In the genomic region with DNA sequence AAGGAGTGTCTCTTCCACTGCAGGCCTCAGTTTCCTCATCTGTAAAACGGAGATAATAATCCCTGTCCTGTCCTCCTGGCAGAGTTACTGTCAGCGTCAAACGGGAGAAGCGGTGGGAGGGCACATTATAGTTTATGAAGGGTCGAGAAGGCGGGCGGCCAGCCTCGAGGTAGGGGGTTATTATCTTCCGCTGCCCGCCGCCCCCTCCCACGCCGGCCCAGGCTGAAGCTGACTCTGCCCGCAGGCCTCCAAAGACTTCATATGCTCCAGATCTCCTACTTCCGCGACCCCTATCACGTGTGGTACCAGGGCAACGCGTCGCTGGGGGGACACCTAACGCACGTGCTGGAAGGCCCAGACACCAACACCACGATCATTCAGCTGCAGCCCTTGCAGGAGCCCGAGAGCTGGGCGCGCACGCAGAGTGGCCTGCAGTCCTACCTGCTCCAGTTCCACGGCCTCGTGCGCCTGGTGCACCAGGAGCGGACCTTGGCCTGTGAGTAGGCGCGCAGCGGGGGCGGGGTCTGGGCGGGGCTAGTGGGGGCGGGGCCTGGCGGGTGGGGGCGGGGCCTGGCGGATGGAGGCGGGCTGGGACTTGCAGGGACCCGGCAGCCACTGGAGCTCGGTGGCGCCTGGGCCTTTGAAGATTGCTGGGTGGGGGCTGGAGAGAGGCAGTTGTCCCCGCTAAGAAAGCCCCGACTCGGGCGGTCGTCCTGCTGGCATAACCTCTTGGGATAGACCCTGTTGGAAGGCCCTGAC, we compare ENCODE assay signal across 1 cellular context.
TF ChIP-seq lines count a peak whose summit lies in the region.

No MANE protein-coding gene starts in this region.

TF ChIP-seq in HepG2, 621 proteins besides CTCF, POLR2A, EP300 and RAD21 (continued from another document and continues in another):
- TF ChIP-seq ZNF709 (CRISPR knock-in tag; IDR thresholded peaks at IDR 0.05) (peak; percentile 90; the same call in 1 of the 2 replicates), TRIM22 (IDR thresholded peaks at IDR 0.05) (no peak), ZNF704 (CRISPR knock-in tag; IDR thresholded peaks at IDR 0.05; ENCODE audit: borderline replicate concordance) (0 out of 2 replicates have a peak, but pooled peaks have one; percentile 71), MXD3 (CRISPR knock-in tag; IDR thresholded peaks at IDR 0.05) (peak; percentile 98), CSRNP2 (CRISPR knock-in tag; conservative IDR thresholded peaks at IDR 0.05; ENCODE audit: low read depth) (peak; percentile 82; the same call in 1 of the 2 replicates), ZNF546 (CRISPR knock-in tag; conservative IDR thresholded peaks at IDR 0.05) (peak; percentile 96), ZNF468 (CRISPR knock-in tag; IDR thresholded peaks at IDR 0.05) (no peak), HNRNPUL1 (IDR thresholded peaks at IDR 0.05; ENCODE audit: low read depth, low read length) (no peak), MIER2 (CRISPR knock-in tag; IDR thresholded peaks at IDR 0.05) (peak; percentile 63; the same call in 1 of the 2 replicates), ZBTB1 (CRISPR knock-in tag; IDR thresholded peaks at IDR 0.05; ENCODE audit: borderline replicate concordance) (no peak), ZNF615 (CRISPR knock-in tag; IDR thresholded peaks at IDR 0.05; ENCODE audit: borderline replicate concordance) (peak; percentile 75), SMAD3 (CRISPR knock-in tag; IDR thresholded peaks at IDR 0.05) (peak; percentile 84; the same call in 1 of the 2 replicates), ZNF484 (CRISPR knock-in tag; IDR thresholded peaks at IDR 0.05; ENCODE audit: borderline replicate concordance, low read depth) (0 out of 2 replicates have a peak, but pooled peaks have one; percentile 92), ARID3A (IDR thresholded peaks at IDR 0.05; ENCODE audit: low read depth, low read length) (0 out of 2 replicates have a peak, but pooled peaks have one; percentile 17), ZNF629 (CRISPR knock-in tag; conservative IDR thresholded peaks at IDR 0.05) (peak; percentile 68), PRMT3 (CRISPR knock-in tag; IDR thresholded peaks at IDR 0.05; ENCODE audit: borderline replicate concordance, low read depth) (no peak), ZSCAN25 (CRISPR knock-in tag; IDR thresholded peaks at IDR 0.05) (peak; percentile 69; the same call in 1 of the 2 replicates), GMEB1 (CRISPR knock-in tag; IDR thresholded peaks at IDR 0.05; ENCODE audit: borderline replicate concordance) (peak; percentile 69; the same call in 1 of the 2 replicates), ZBTB49 (CRISPR knock-in tag; IDR thresholded peaks at IDR 0.05; ENCODE audit: borderline replicate concordance) (peak; percentile 93; the same call in 1 of the 2 replicates), ZBTB42 (CRISPR knock-in tag; IDR thresholded peaks at IDR 0.05) (no peak; the same call in 1 of the 2 replicates), MLX (CRISPR knock-in tag; IDR thresholded peaks at IDR 0.05) (peak; percentile 84; the same call in 1 of the 2 replicates), SMARCC2 (IDR thresholded peaks at IDR 0.05) (no peak), ZMAT3 (CRISPR knock-in tag; conservative IDR thresholded peaks at IDR 0.05) (peak; percentile 99), ZNF326 (CRISPR knock-in tag; IDR thresholded peaks at IDR 0.05; ENCODE audit: borderline replicate concordance) (no peak), SNAI1 (CRISPR knock-in tag; IDR thresholded peaks at IDR 0.05; ENCODE audit: borderline replicate concordance) (no peak), CCAR2 (optimal IDR thresholded peaks at IDR 0.05; ENCODE audit: low read depth, low read length) (no peak), ZNF230 (CRISPR knock-in tag; IDR thresholded peaks at IDR 0.05) (no peak), RBM39 (IDR thresholded peaks at IDR 0.05; ENCODE audit: low read depth, low read length, poor library complexity, severe bottlenecking) (peak; percentile 89), HNRNPLL (IDR thresholded peaks at IDR 0.05; ENCODE audit: low read depth, low read length, poor library complexity, severe bottlenecking) (peak; percentile 87), HNF4A (CRISPR knock-in tag; IDR thresholded peaks at IDR 0.05) (peak; percentile 93), MLXIP (CRISPR knock-in tag; IDR thresholded peaks at IDR 0.05; ENCODE audit: borderline replicate concordance) (no peak), SP4 (CRISPR knock-in tag; IDR thresholded peaks at IDR 0.05) (peak; percentile 86), SCMH1 (CRISPR knock-in tag; IDR thresholded peaks at IDR 0.05; ENCODE audit: borderline replicate concordance) (no peak), ZNF205 (CRISPR knock-in tag; IDR thresholded peaks at IDR 0.05) (peak; percentile 88; the same call in 1 of the 2 replicates), NFYC (CRISPR knock-in tag; IDR thresholded peaks at IDR 0.05) (peak; percentile 54; the same call in 1 of the 2 replicates), ZNF451 (CRISPR knock-in tag; IDR thresholded peaks at IDR 0.05) (0 out of 2 replicates have a peak, but pooled peaks have one; percentile 70), FOXK1 (CRISPR knock-in tag; IDR thresholded peaks at IDR 0.05; ENCODE audit: borderline replicate concordance, low read depth) (peak; percentile 66; the same call in 1 of the 2 replicates), CENPT (CRISPR knock-in tag; IDR thresholded peaks at IDR 0.05; ENCODE audit: low read depth) (peak; percentile 75; the same call in 1 of the 2 replicates), SRSF4 (IDR thresholded peaks at IDR 0.05; ENCODE audit: low read depth, low read length, poor library complexity, severe bottlenecking) (no peak), POLR2AphosphoS5 (IDR thresholded peaks at IDR 0.05; ENCODE audit: low read depth, low read length) (peak; percentile 96)
- TF ChIP-seq, protein P1, sequence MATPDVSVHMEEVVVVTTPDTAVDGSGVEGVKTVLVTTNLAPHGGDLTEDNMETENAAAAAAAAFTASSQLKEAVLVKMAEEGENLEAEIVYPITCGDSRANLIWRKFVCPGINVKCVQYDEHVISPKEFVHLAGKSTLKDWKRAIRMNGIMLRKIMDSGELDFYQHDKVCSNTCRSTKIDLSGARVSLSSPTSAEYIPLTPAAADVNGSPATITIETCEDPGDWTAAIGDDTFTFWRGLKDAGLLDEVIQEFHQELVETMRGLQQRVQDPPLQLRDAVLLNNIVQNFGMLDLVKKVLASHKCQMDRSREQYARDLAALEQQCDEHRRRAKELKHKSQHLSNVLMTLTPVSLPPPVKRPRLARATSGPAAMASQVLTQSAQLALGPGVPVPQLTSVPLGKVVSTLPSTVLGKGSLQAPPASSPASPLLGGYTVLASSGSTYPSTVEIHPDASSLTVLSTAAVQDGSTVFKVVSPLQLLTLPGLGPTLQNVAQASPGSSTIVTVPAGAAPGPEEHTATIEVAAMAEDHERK (CRISPR knock-in tag; IDR thresholded peaks at IDR 0.05; ENCODE audit: low read depth), result 0 out of 2 replicates have a peak, but pooled peaks have one; percentile 33
- TF ChIP-seq, protein P2, sequence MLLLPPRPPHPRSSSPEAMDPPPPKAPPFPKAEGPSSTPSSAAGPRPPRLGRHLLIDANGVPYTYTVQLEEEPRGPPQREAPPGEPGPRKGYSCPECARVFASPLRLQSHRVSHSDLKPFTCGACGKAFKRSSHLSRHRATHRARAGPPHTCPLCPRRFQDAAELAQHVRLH (CRISPR knock-in tag; IDR thresholded peaks at IDR 0.05; ENCODE audit: borderline replicate concordance, low read depth), result peak; percentile 94; the same call in 1 of the 2 replicates
